ENCODE assay signal across 18 cellular contexts in the genomic region with DNA sequence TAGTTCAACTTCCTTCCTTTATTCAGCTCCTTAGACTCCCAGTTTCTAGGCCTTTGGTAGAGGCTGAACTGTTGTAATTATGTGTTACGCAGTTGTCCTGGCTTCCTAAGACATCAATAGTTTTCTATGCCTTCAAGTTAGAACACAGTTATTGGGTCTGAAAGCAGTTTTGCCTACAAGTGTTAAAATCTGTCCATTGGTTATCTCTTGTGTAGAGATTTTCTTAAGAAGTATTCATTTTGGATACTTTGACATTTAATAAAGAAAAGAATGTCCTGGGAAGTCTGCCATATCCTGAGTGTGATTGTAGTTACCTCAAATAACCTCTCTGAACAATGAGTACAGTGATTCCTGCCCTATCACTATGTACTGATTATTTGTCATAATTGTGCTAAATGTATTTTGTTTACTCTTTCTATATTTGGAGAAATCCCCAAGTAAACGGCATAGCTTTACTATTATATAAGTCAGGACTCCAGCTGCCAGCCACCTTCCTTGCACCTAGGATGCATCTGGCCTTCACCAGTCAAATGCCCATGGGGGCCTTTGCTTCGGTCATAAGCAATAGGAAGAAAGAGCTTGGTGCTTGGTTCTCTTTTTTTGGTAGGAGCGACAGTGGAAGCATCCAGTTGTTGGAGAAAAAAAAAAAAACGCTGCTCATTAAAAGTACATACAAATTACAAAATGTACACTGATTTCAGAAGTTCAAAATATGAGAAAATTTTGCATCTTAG.
A peak's percentile ranks its signal among the peaks of the same experiment; 100 is the strongest.
DNase-seq lines count a peak whose midpoint lies in the region; ATAC-seq, FAIRE-seq and TF ChIP-seq lines count a peak whose summit lies in the region.
"Had no signal": no experiment of that assay in that cellular context is flagged by ENCODE, and none has a peak within 500 bp of the region (broad histone marks: within the 10 kb centered on the region; RNA-seq: fewer than 3 reads in every experiment).

No MANE protein-coding gene starts in this region.

- no peaks in the 10 kb centered on the region for H3K4me1 ChIP-seq in astrocyte (ENCODE audit: insufficient read depth, low read length)
- H3K4me1 ChIP-seq in parathyroid adenoma: peaks cover 11% of the 10 kb centered on the region

- no peak overlapping the region for H3K9ac ChIP-seq in astrocyte (ENCODE audit: low read length)
- no peak overlapping the region for H3K9ac ChIP-seq in parathyroid adenoma

- H3K4me2 ChIP-seq in astrocyte (ENCODE audit: low read length) (no peak overlapping the region), parathyroid adenoma (ENCODE audit: low read length) (no peak overlapping the region)

- H3K36me3 Mint-ChIP-seq in astrocyte (ENCODE audit: low read depth, unreplicated experiment): no peaks in the 10 kb centered on the region

- no peak overlapping the region for H3K27ac Mint-ChIP-seq in astrocyte (ENCODE audit: unreplicated experiment)
- H3K27ac Mint-ChIP-seq: nephron progenitor cell; stimulated activated naive CD8-positive, alpha-beta T cell treated with anti-CD3 and anti-CD28 coated beads, Interleukin-15, Interleukin-2, amounts not matched to agents 100 ng/mL and 50 ng/mL, for 24 hours had no signal

- intact Hi-C loops in dorsolateral prefrontal cortex (cut with DNase I): no loop called here

- H3K79me2 ChIP-seq in astrocyte (ENCODE audit: insufficient read depth, low read length) (no peaks in the 10 kb centered on the region), parathyroid adenoma (no peaks in the 10 kb centered on the region)

- H2AFZ ChIP-seq in astrocyte (ENCODE audit: low read depth, low read length) (no peak overlapping the region), parathyroid adenoma (peak overlapping the region; percentile 48)

- H3K27me3 ChIP-seq in astrocyte (ENCODE audit: insufficient read depth, low read length): no peaks in the 10 kb centered on the region
- H3K27me3 ChIP-seq in parathyroid adenoma (ENCODE audit: control insufficient read depth, insufficient read depth, low read length): no peaks in the 10 kb centered on the region
- H3K27me3 ChIP-seq in dorsolateral prefrontal cortex: no peaks in the 10 kb centered on the region
- H3K27me3 ChIP-seq: cardiac muscle cell had no signal

- no peak for FAIRE-seq in astrocyte (lab: Jason Lieb, UNC)
- FAIRE-seq: small intestine had no signal

- H3K36me3 ChIP-seq in astrocyte (ENCODE audit: insufficient read depth, low read length) (no peaks in the 10 kb centered on the region), parathyroid adenoma (ENCODE audit: control insufficient read depth, insufficient read depth, low read length) (no peaks in the 10 kb centered on the region)
- H3K36me3 ChIP-seq: cardiac muscle cell, WERI-Rb-1 had no signal

- H3K4me3 Mint-ChIP-seq in astrocyte (ENCODE audit: unreplicated experiment): no peak overlapping the region
- H3K4me3 Mint-ChIP-seq: nephron progenitor cell; stimulated activated naive CD8-positive, alpha-beta T cell treated with anti-CD3 and anti-CD28 coated beads, Interleukin-15, Interleukin-2, amounts not matched to agents 100 ng/mL and 50 ng/mL, for 24 hours had no signal

- H3K9me3 Mint-ChIP-seq in astrocyte (ENCODE audit: unreplicated experiment): no peaks in the 10 kb centered on the region
- H3K9me3 Mint-ChIP-seq: nephron progenitor cell; stimulated activated naive CD8-positive, alpha-beta T cell treated with anti-CD3 and anti-CD28 coated beads, Interleukin-15, Interleukin-2, amounts not matched to agents 100 ng/mL and 50 ng/mL, for 24 hours had no signal

- DNase-seq in AG10803 (ENCODE audit: low read depth): peak; percentile 13
- DNase-seq in astrocyte (ENCODE audit: low read depth): peak; percentile 7
- peak; percentile 27 for DNase-seq in fibroblast of the conjunctiva (ENCODE audit: low read depth)
- no peak for DNase-seq in SKM-1 treated with dmso at 0.1 percent for 144 hours (lab: John Stamatoyannopoulos, UW; ENCODE audit: unreplicated experiment)
- no peak for DNase-seq in activated CD4-positive, alpha-beta T cell treated with anti-CD3 and anti-CD28 coated beads, Interleukin-2, amount 50 U/mL, for 48 hours
- no peak for DNase-seq in dorsolateral prefrontal cortex
- DNase-seq: activated gamma-delta T cell; Calu3; mammary epithelial cell; NCI-H2107; nephron progenitor cell; NK-92 treated with Interleukin-12 subunit alpha and Interleukin-12 subunit beta, amount 100 ng/mL, for 24 hours; small intestine; WERI-Rb-1 had no signal

- ATAC-seq in GM18868 (IDR thresholded peaks at IDR 0.05; ENCODE audit: unreplicated experiment): no peak

- no peaks in the 10 kb centered on the region for H3K9me3 ChIP-seq in astrocyte (ENCODE audit: insufficient read depth, low read depth, low read length)
- H3K9me3 ChIP-seq in parathyroid adenoma (ENCODE audit: control insufficient read depth, low read length): no peaks in the 10 kb centered on the region

- no peaks in the 10 kb centered on the region for H4K20me1 ChIP-seq in astrocyte (ENCODE audit: insufficient read depth, low read length)

- no peak overlapping the region for H3K27ac ChIP-seq in astrocyte (ENCODE audit: low read depth, low read length)
- peak overlapping the region; percentile 22 for H3K27ac ChIP-seq in parathyroid adenoma
- peak overlapping the region in 1 of 59 donors; percentile 10 for H3K27ac ChIP-seq in dorsolateral prefrontal cortex
- H3K27ac ChIP-seq: cardiac muscle cell, WERI-Rb-1 had no signal

- TF ChIP-seq CTCF in AG10803 (conservative IDR thresholded peaks at IDR 0.05; ENCODE audit: low read length) (no peak), astrocyte (IDR thresholded peaks at IDR 0.05; ENCODE audit: insufficient read depth, low read depth, low read length) (no peak), parathyroid adenoma (IDR thresholded peaks at IDR 0.05) (no peak), dorsolateral prefrontal cortex (IDR thresholded peaks at IDR 0.05 in 54 of 56, conservative IDR thresholded peaks at IDR 0.05 in 2 of 56; ENCODE audit: low read depth in 1 of 56, partially characterized antibody in 56 of 56) (no peak)

- H3K4me1 Mint-ChIP-seq in astrocyte (ENCODE audit: low read depth, unreplicated experiment): no peaks in the 10 kb centered on the region
- H3K4me1 Mint-ChIP-seq: nephron progenitor cell had no signal

- H3K4me3 ChIP-seq in AG10803 (ENCODE audit: low read length) (no peak overlapping the region), astrocyte (ENCODE audit: insufficient read depth, low read depth, low read length) (no peak overlapping the region), parathyroid adenoma (ENCODE audit: low read depth, low read length) (no peak overlapping the region), dorsolateral prefrontal cortex (no peak overlapping the region)
- H3K4me3 ChIP-seq: cardiac muscle cell had no signal

- no peaks in the 10 kb centered on the region for H3K27me3 Mint-ChIP-seq in astrocyte (ENCODE audit: low read depth, unreplicated experiment)
- H3K27me3 Mint-ChIP-seq: stimulated activated naive CD8-positive, alpha-beta T cell treated with anti-CD3 and anti-CD28 coated beads, Interleukin-15, Interleukin-2, amounts not matched to agents 100 ng/mL and 50 ng/mL, for 24 hours had no signal

Comparison
In these comparisons a context has a peak if more than half of its experiments do, and no peak if none do; other contexts are left out.
1. DNase-seq: peak in AG10803 (single experiment), astrocyte (single experiment) and fibroblast of the conjunctiva (single experiment); none in SKM-1 treated with dmso at 0.1 percent for 144 hours (single experiment), activated CD4-positive, alpha-beta T cell treated with anti-CD3 and anti-CD28 coated beads, Interleukin-2, amount 50 U/mL, for 48 hours (0 of 2) and dorsolateral prefrontal cortex (0 of 10).